Comparison of ENCODE assay signal across 2 cellular contexts in the genomic region with DNA sequence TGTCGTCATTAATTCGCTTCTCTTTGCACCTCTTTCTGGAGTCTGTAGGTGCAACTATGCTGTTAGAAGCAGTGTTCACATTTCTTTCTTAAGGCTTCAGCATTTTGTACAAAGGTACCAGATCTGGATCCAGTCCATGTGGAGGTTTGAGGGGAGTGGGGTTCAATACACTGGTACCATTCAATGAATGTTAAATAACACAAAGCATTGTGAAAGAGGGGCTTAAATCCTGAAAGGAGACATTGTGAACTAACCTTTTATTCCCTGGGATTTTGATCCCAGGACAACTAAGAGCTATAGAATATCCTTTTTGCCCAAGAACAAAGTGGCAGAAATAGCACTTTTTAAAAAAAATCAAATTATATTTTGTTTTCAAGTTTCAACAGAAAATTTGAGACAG.
TF ChIP-seq lines count a peak whose summit lies in the region.

No MANE protein-coding gene starts in this region.

TF ChIP-seq in GM23338, 12 proteins besides CTCF, POLR2A, EP300 and RAD21 (continued from another document):
- TF ChIP-seq, protein P1, sequence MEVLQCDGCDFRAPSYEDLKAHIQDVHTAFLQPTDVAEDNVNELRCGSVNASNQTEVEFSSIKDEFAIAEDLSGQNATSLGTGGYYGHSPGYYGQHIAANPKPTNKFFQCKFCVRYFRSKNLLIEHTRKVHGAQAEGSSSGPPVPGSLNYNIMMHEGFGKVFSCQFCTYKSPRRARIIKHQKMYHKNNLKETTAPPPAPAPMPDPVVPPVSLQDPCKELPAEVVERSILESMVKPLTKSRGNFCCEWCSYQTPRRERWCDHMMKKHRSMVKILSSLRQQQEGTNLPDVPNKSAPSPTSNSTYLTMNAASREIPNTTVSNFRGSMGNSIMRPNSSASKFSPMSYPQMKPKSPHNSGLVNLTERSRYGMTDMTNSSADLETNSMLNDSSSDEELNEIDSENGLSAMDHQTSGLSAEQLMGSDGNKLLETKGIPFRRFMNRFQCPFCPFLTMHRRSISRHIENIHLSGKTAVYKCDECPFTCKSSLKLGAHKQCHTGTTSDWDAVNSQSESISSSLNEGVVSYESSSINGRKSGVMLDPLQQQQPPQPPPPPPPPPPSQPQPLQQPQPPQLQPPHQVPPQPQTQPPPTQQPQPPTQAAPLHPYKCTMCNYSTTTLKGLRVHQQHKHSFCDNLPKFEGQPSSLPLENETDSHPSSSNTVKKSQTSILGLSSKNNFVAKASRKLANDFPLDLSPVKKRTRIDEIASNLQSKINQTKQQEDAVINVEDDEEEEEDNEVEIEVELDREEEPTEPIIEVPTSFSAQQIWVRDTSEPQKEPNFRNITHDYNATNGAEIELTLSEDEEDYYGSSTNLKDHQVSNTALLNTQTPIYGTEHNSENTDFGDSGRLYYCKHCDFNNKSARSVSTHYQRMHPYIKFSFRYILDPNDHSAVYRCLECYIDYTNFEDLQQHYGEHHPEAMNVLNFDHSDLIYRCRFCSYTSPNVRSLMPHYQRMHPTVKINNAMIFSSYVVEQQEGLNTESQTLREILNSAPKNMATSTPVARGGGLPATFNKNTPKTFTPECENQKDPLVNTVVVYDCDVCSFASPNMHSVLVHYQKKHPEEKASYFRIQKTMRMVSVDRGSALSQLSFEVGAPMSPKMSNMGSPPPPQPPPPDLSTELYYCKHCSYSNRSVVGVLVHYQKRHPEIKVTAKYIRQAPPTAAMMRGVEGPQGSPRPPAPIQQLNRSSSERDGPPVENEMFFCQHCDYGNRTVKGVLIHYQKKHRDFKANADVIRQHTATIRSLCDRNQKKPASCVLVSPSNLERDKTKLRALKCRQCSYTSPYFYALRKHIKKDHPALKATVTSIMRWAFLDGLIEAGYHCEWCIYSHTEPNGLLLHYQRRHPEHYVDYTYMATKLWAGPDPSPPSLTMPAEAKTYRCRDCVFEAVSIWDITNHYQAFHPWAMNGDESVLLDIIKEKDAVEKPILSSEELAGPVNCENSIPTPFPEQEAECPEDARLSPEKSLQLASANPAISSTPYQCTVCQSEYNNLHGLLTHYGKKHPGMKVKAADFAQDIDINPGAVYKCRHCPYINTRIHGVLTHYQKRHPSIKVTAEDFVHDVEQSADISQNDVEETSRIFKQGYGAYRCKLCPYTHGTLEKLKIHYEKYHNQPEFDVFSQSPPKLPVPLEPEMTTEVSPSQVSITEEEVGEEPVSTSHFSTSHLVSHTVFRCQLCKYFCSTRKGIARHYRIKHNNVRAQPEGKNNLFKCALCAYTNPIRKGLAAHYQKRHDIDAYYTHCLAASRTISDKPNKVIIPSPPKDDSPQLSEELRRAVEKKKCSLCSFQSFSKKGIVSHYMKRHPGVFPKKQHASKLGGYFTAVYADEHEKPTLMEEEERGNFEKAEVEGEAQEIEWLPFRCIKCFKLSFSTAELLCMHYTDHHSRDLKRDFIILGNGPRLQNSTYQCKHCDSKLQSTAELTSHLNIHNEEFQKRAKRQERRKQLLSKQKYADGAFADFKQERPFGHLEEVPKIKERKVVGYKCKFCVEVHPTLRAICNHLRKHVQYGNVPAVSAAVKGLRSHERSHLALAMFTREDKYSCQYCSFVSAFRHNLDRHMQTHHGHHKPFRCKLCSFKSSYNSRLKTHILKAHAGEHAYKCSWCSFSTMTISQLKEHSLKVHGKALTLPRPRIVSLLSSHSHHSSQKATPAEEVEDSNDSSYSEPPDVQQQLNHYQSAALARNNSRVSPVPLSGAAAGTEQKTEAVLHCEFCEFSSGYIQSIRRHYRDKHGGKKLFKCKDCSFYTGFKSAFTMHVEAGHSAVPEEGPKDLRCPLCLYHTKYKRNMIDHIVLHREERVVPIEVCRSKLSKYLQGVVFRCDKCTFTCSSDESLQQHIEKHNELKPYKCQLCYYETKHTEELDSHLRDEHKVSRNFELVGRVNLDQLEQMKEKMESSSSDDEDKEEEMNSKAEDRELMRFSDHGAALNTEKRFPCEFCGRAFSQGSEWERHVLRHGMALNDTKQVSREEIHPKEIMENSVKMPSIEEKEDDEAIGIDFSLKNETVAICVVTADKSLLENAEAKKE (CRISPR knock-in tag; IDR thresholded peaks at IDR 0.05), result no peak
- TF ChIP-seq POLR2AphosphoS5 (IDR thresholded peaks at IDR 0.05; ENCODE audit: low read depth) (no peak), STAT1 (IDR thresholded peaks at IDR 0.05; ENCODE audit: unreplicated experiment) (no peak), ZNF114 (CRISPR knock-in tag; IDR thresholded peaks at IDR 0.05) (no peak), JUNB (IDR thresholded peaks at IDR 0.05; ENCODE audit: unreplicated experiment) (no peak), ZNF331 (CRISPR knock-in tag; IDR thresholded peaks at IDR 0.05; ENCODE audit: low read depth) (no peak)
- TF ChIP-seq, protein P2, sequence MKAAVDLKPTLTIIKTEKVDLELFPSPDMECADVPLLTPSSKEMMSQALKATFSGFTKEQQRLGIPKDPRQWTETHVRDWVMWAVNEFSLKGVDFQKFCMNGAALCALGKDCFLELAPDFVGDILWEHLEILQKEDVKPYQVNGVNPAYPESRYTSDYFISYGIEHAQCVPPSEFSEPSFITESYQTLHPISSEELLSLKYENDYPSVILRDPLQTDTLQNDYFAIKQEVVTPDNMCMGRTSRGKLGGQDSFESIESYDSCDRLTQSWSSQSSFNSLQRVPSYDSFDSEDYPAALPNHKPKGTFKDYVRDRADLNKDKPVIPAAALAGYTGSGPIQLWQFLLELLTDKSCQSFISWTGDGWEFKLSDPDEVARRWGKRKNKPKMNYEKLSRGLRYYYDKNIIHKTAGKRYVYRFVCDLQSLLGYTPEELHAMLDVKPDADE (IDR thresholded peaks at IDR 0.05), result no peak
- TF ChIP-seq, protein P3, sequence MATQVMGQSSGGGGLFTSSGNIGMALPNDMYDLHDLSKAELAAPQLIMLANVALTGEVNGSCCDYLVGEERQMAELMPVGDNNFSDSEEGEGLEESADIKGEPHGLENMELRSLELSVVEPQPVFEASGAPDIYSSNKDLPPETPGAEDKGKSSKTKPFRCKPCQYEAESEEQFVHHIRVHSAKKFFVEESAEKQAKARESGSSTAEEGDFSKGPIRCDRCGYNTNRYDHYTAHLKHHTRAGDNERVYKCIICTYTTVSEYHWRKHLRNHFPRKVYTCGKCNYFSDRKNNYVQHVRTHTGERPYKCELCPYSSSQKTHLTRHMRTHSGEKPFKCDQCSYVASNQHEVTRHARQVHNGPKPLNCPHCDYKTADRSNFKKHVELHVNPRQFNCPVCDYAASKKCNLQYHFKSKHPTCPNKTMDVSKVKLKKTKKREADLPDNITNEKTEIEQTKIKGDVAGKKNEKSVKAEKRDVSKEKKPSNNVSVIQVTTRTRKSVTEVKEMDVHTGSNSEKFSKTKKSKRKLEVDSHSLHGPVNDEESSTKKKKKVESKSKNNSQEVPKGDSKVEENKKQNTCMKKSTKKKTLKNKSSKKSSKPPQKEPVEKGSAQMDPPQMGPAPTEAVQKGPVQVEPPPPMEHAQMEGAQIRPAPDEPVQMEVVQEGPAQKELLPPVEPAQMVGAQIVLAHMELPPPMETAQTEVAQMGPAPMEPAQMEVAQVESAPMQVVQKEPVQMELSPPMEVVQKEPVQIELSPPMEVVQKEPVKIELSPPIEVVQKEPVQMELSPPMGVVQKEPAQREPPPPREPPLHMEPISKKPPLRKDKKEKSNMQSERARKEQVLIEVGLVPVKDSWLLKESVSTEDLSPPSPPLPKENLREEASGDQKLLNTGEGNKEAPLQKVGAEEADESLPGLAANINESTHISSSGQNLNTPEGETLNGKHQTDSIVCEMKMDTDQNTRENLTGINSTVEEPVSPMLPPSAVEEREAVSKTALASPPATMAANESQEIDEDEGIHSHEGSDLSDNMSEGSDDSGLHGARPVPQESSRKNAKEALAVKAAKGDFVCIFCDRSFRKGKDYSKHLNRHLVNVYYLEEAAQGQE (IDR thresholded peaks at IDR 0.05; ENCODE audit: unreplicated experiment), result no peak

TF ChIP-seq in GM12878, 131 proteins besides CTCF, POLR2A, EP300 and RAD21 (continued from another document):
- TF ChIP-seq, protein P4, sequence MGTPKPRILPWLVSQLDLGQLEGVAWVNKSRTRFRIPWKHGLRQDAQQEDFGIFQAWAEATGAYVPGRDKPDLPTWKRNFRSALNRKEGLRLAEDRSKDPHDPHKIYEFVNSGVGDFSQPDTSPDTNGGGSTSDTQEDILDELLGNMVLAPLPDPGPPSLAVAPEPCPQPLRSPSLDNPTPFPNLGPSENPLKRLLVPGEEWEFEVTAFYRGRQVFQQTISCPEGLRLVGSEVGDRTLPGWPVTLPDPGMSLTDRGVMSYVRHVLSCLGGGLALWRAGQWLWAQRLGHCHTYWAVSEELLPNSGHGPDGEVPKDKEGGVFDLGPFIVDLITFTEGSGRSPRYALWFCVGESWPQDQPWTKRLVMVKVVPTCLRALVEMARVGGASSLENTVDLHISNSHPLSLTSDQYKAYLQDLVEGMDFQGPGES (IDR thresholded peaks at IDR 0.05), result no peak
- no peak for TF ChIP-seq CHD4 (IDR thresholded peaks at IDR 0.05)
- no peak for TF ChIP-seq MTA3 (IDR thresholded peaks at IDR 0.05; ENCODE audit: borderline replicate concordance, low read length)
- TF ChIP-seq, protein P5, sequence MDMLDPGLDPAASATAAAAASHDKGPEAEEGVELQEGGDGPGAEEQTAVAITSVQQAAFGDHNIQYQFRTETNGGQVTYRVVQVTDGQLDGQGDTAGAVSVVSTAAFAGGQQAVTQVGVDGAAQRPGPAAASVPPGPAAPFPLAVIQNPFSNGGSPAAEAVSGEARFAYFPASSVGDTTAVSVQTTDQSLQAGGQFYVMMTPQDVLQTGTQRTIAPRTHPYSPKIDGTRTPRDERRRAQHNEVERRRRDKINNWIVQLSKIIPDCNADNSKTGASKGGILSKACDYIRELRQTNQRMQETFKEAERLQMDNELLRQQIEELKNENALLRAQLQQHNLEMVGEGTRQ (IDR thresholded peaks at IDR 0.05; ENCODE audit: borderline replicate concordance, low read depth, low read length), result no peak
- TF ChIP-seq YY1 (IDR thresholded peaks at IDR 0.05; ENCODE audit: low read depth, low read length), result no peak
